Comparison of ENCODE assay signal across 15 cellular contexts in the genomic region with DNA sequence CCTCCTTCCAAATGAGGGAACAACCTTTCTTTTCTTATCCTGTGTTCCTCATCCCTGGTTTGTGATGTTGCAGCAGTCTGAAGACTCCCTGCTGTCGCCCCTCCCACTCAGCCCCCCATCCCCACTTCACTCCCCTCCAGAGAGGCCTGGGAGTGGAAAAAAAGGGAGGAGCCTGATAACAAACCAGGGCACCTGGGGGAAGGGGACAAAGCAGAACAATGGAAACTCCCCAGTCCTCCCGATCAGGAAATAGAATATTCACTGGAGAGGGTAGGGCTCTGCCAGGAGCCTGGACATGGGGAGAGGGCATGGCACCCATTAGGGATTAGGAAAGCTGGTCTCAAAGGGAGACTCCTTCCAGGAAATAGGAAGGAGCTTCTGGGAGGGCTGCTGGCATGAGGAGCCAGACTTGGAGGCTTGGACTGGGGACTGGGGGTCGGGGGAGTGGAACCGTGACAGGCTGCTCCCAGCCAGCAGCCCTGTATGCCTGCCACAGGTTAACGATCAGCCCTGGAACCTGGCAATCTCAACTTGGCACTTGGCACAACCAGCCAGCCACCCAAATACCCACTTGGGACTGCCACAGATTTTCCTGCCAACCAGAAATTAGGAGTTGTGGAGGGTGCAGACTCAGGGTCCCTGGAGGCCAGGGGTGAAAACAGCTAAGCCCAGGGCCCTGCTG. TPM values are rescaled to one million over a fixed set of nuclear protein-coding genes. Genes with fewer than 3 reads are reported as not detected.
DNase-seq lines count a peak whose midpoint lies in the region; ATAC-seq, FAIRE-seq and TF ChIP-seq lines count a peak whose summit lies in the region.
"Had no signal": no experiment of that assay in that cellular context is flagged by ENCODE, and none has a peak within 500 bp of the region (broad histone marks: within the 10 kb centered on the region; RNA-seq: fewer than 3 reads in every experiment).

No MANE protein-coding gene starts in this region.

- no peak overlapping the region for H4K91ac ChIP-seq in H1 (replicated peaks; ENCODE audit: insufficient read length, low read length)

- H3K79me2 ChIP-seq in GM23338 (replicated peaks; ENCODE audit: insufficient read depth) (peaks cover 21% of the 10 kb centered on the region; the same call in 1 of the 2 replicates), H1 (ENCODE audit: control insufficient read depth in 1 of 2, insufficient read depth in 2 of 2, low read length in 2 of 2) (peaks cover 0 to 30% of the 10 kb centered on the region in 2 experiments; a peak in 2 of 4 replicates)

- no peak for TF ChIP-seq EP300 in H1 (IDR thresholded peaks at IDR 0.05; ENCODE audit: borderline replicate concordance in 1 of 2, low read depth in 2 of 2, low read length in 2 of 2)

- H3K9me2 ChIP-seq in GM23338 (ENCODE audit: insufficient read depth): no peaks in the 10 kb centered on the region

- H3K9me3 Mint-ChIP-seq in GM23338 (no peaks in the 10 kb centered on the region), nephron progenitor cell (no peaks in the 10 kb centered on the region)
- no peaks in the 10 kb centered on the region for H3K9me3 Mint-ChIP-seq in activated naive CD8-positive, alpha-beta T cell treated with anti-CD3 and anti-CD28 coated beads for 36 hours
- H3K9me3 Mint-ChIP-seq: dendritic cell treated with granulocyte-macrophage colony-stimulating factor and Interleukin-4, amounts not matched to agents 40 ng/mL and 50 ng/mL, for 4 days had no signal

- FAIRE-seq in H1 (lab: Jason Lieb, UNC): peak; percentile 89

- TF ChIP-seq RAD21 in H1 (IDR thresholded peaks at IDR 0.05 in 1 of 2, conservative IDR thresholded peaks at IDR 0.05 in 1 of 2; ENCODE audit: low read depth in 2 of 2, low read length in 2 of 2): no peak

- no peak overlapping the region for H4K5ac ChIP-seq in H1 (ENCODE audit: insufficient read length, low read depth, low read length)

- H3K36me3 ChIP-seq in GM23338 (ENCODE audit: insufficient read depth): peaks cover 10% of the 10 kb centered on the region; the same call in 1 of the 2 replicates
- H3K36me3 ChIP-seq in H1 (ENCODE audit: control insufficient read depth in 2 of 4, insufficient read depth in 4 of 4, low read length in 3 of 4): peaks cover 2 to 42% (median 28%) of the 10 kb centered on the region in 4 experiments; a peak in 7 of 8 replicates

- TF ChIP-seq POLR2A in H1 (IDR thresholded peaks at IDR 0.05; ENCODE audit: control extremely low read depth in 1 of 2, low read depth in 2 of 2, low read length in 2 of 2): no peak

- H3K14ac ChIP-seq in H1 (ENCODE audit: insufficient read length): no peak overlapping the region

- peak overlapping the region; percentile 81 for H3K27ac ChIP-seq in GM23338 (ENCODE audit: low read depth)
- peak overlapping the region; percentile 24; the same call in 1 of the 2 replicates for H3K27ac ChIP-seq in H1 (ENCODE audit: low read depth, low read length)

- H2AK5ac ChIP-seq in H1 (ENCODE audit: low read depth, low read length): no peak overlapping the region; the same call in 1 of the 2 replicates

- H4K20me1 ChIP-seq in GM23338 (replicated peaks; ENCODE audit: insufficient read depth): peaks cover 14% of the 10 kb centered on the region; the same call in 1 of the 2 replicates
- peaks cover 5 to 6% of the 10 kb centered on the region in 2 experiments for H4K20me1 ChIP-seq in H1 (replicated peaks in 1 of 2; ENCODE audit: control insufficient read depth in 1 of 2, insufficient read depth in 2 of 2, low read length in 2 of 2)

- H4K8ac ChIP-seq in H1 (ENCODE audit: extremely low read depth, insufficient read depth, low read length): no peak overlapping the region

- H3K4me2 ChIP-seq in GM23338 (peak overlapping the region; percentile 74), H1 (ENCODE audit: insufficient read depth in 1 of 2, low read depth in 2 of 2, low read length in 2 of 2) (peak overlapping the region; percentile 52 to 58)

- H3K4me1 ChIP-seq in GM23338 (ENCODE audit: insufficient read depth) (peaks cover 37% of the 10 kb centered on the region), H1 (replicated peaks in 1 of 4; ENCODE audit: control insufficient read depth in 3 of 4, insufficient read depth in 4 of 4, low read length in 3 of 4) (peaks cover 15 to 35% (median 25%) of the 10 kb centered on the region in 4 experiments)

- H3K18ac ChIP-seq in H1 (ENCODE audit: extremely low read depth, low read length): 0 out of 2 replicates have a peak overlapping the region, but pooled peaks have one; percentile 5

- H3K79me1 ChIP-seq in H1 (ENCODE audit: low read depth, low read length): peaks cover 7% of the 10 kb centered on the region; the same call in 1 of the 2 replicates

- no peak overlapping the region for H2BK15ac ChIP-seq in H1 (ENCODE audit: low read length)

- no peaks in the 10 kb centered on the region; the same call in 1 of the 2 replicates for H3K23me2 ChIP-seq in H1 (ENCODE audit: low read depth, low read length)

- H3K9me3 ChIP-seq in H1 (ENCODE audit: insufficient read depth in 2 of 2, low read depth in 1 of 2, low read length in 1 of 2): no peaks in the 10 kb centered on the region

- H3K23ac ChIP-seq in H1 (ENCODE audit: insufficient read length): no peak overlapping the region

- H3K36me3 Mint-ChIP-seq in GM23338 (ENCODE audit: low read depth) (peaks cover 68% of the 10 kb centered on the region), nephron progenitor cell (ENCODE audit: low read depth) (no peaks in the 10 kb centered on the region)
- no peaks in the 10 kb centered on the region for H3K36me3 Mint-ChIP-seq in activated naive CD8-positive, alpha-beta T cell treated with anti-CD3 and anti-CD28 coated beads for 36 hours

- DNase-seq in GM23338 (ENCODE audit: low spot score) (peak; percentile 76), NCI-H2029 (lab: John Stamatoyannopoulos, UW) (peak; percentile 60), H1 (ENCODE audit: low read depth in 1 of 2, low spot score in 2 of 2) (no peak), nephron progenitor cell (no peak)
- DNase-seq in stimulated activated CD4-positive, alpha-beta T cell treated with anti-CD3 and anti-CD28 coated beads, Interleukin-4, amount 100 ng/mL, for 4 hours: no peak
- no peak for DNase-seq in activated naive CD8-positive, alpha-beta T cell treated with anti-CD3 and anti-CD28 coated beads for 36 hours
- DNase-seq: activated CD4-positive, CD25-positive, alpha-beta regulatory T cell treated with anti-CD3 and anti-CD28 coated beads, Interleukin-2, amount 50 U/mL, for 72 hours; activated naive CD4-positive, alpha-beta T cell; C1 segment of cervical spinal cord; NCI-H1930; SHP77; stimulated activated CD4-positive, alpha-beta T cell treated with anti-CD3 and anti-CD28 coated beads, Interleukin-2, amount 100 ng/mL, for 24 hours had no signal

- H2BK12ac ChIP-seq in H1 (ENCODE audit: low read depth, low read length): no peak overlapping the region

- H2BK120ac ChIP-seq in H1 (replicated peaks; ENCODE audit: low read depth, low read length): no peak overlapping the region

- no peak overlapping the region; the same call in 1 of the 2 replicates for H3K4me3 ChIP-seq in GM23338
- peak overlapping the region in 1 of 4 experiments; percentile 23; a peak in 2 of 8 replicates for H3K4me3 ChIP-seq in H1 (ENCODE audit: extremely low read depth in 1 of 4, insufficient read depth in 2 of 4, low read depth in 3 of 4, low read length in 4 of 4)

- H3K27me3 Mint-ChIP-seq in GM23338 (ENCODE audit: insufficient read depth, low read depth, poor library complexity) (peaks cover 18% of the 10 kb centered on the region), nephron progenitor cell (ENCODE audit: low read depth, poor library complexity) (peaks cover 8% of the 10 kb centered on the region)
- H3K27me3 Mint-ChIP-seq in activated naive CD8-positive, alpha-beta T cell treated with anti-CD3 and anti-CD28 coated beads for 36 hours: no peaks in the 10 kb centered on the region

- H3K4ac ChIP-seq in H1 (replicated peaks; ENCODE audit: insufficient read length, low read depth, low read length): no peak overlapping the region

- no peak overlapping the region; a peak in 1 of 7 replicates for H3K9ac ChIP-seq in H1 (replicated peaks in 1 of 4; ENCODE audit: extremely low read depth in 1 of 4, low read depth in 3 of 4, low read length in 3 of 4)

- H3K27ac Mint-ChIP-seq in GM23338: peak overlapping the region; percentile 66
- peak overlapping the region; percentile 52 for H3K27ac Mint-ChIP-seq in nephron progenitor cell
- no peak overlapping the region for H3K27ac Mint-ChIP-seq in activated naive CD8-positive, alpha-beta T cell treated with anti-CD3 and anti-CD28 coated beads for 36 hours
- H3K27ac Mint-ChIP-seq: dendritic cell treated with granulocyte-macrophage colony-stimulating factor and Interleukin-4, amounts not matched to agents 40 ng/mL and 50 ng/mL, for 4 days had no signal

- POLR2A ChIA-PET in H1 (lab: Charles Lee; ENCODE audit: partially characterized antibody): interaction anchor here (0.7 to 10.5 kb wide), 19 partner anchors 9 to 177 kb away, joined by 3 to 210 read pairs (median 4); partner anchors contain the start of gene PCDH1

- H3K56ac ChIP-seq in H1 (replicated peaks; ENCODE audit: insufficient read length, low read depth, low read length): no peak overlapping the region

- H2AFZ ChIP-seq in GM23338 (no peak overlapping the region), H1 (ENCODE audit: low read length) (no peak overlapping the region)

- peak; percentile 79 for ATAC-seq in GM23338
- ATAC-seq in GM19328 (IDR thresholded peaks at IDR 0.05; ENCODE audit: unreplicated experiment): no peak

- CTCF ChIA-PET in H1 (lab: Charles Lee; ENCODE audit: partially characterized antibody): interaction anchor here (0.8 to 14.0 kb wide), 17 partner anchors 9 to 166 kb away, joined by 3 to 200 read pairs (median 4); partner anchors contain the start of gene PCDH1

- peak overlapping the region; percentile 71 for H2BK5ac ChIP-seq in H1 (ENCODE audit: low read depth, low read length)

- peaks cover 12% of the 10 kb centered on the region; the same call in 1 of the 2 replicates for H3F3A ChIP-seq in GM23338 (replicated peaks; ENCODE audit: low read depth)

- H3K4me1 Mint-ChIP-seq in GM23338 (peaks cover 72% of the 10 kb centered on the region), nephron progenitor cell (peaks cover 43% of the 10 kb centered on the region)
- no peaks in the 10 kb centered on the region for H3K4me1 Mint-ChIP-seq in activated naive CD8-positive, alpha-beta T cell treated with anti-CD3 and anti-CD28 coated beads for 36 hours

- H2BK20ac ChIP-seq in H1 (ENCODE audit: low read length): no peak overlapping the region

- H3K27me3 ChIP-seq in GM23338 (ENCODE audit: insufficient read depth) (no peaks in the 10 kb centered on the region), H1 (replicated peaks in 1 of 4; ENCODE audit: control insufficient read depth in 3 of 4, extremely low read depth in 1 of 4, insufficient read depth in 3 of 4, low read length in 3 of 4) (no peaks in the 10 kb centered on the region)

- 48% methylated on average over 5 of the region's 5 CpGs; no CpG with 5 or more reads in 1 of the 2 experiments for WGBS in H1 (ENCODE audit: extremely low coverage in 1 of 2, insufficient coverage in 1 of 2, insufficient read length in 1 of 2, insufficient replicate concordance in 2 of 2, low coverage in 1 of 2, low lambda C conversion rate in 2 of 2, missing lambda C conversion rate in 1 of 2), 2 experiments

- TF ChIP-seq CTCF in GM23338 (conservative IDR thresholded peaks at IDR 0.05; ENCODE audit: low read depth in 2 of 2) (no peak), H1 (IDR thresholded peaks at IDR 0.05; ENCODE audit: control extremely low read depth in 1 of 3, insufficient read depth in 1 of 3, low read depth in 1 of 3, low read length in 3 of 3) (no peak), nephron progenitor cell (IDR thresholded peaks at IDR 0.05) (no peak)

- H3K4me3 Mint-ChIP-seq in GM23338: peak overlapping the region; percentile 20
- no peak overlapping the region for H3K4me3 Mint-ChIP-seq in nephron progenitor cell
- no peak overlapping the region for H3K4me3 Mint-ChIP-seq in activated naive CD8-positive, alpha-beta T cell treated with anti-CD3 and anti-CD28 coated beads for 36 hours
- H3K4me3 Mint-ChIP-seq: dendritic cell treated with granulocyte-macrophage colony-stimulating factor and Interleukin-4, amounts not matched to agents 40 ng/mL and 50 ng/mL, for 4 days had no signal

RNA-seq across cellular contexts. Expression of gene PCDH1, which starts 20.0 kb away (rescaled TPM):
- total RNA-seq in GM23338 (2014; rRNA removed; shearing (Covaris generic)): 155 and 183 TPM in 2 replicates
- polyA plus RNA-seq in GM23338 (2016; fragmentation: Nextera tagmentation; extraction: Ambion mirVana) (26.2 and 27.8 TPM in 2 replicates), H1 (2011; rRNA removed) (102 and 120 TPM in 2 replicates)
- total RNA-seq in H1 (2021; fragmentation: NEBNext Ultra II Directional; extraction: Animal tissue kit (Norgen Biotek cat#: 25700)): 101 and 106 TPM in 2 replicates
- 88.6 TPM for polyA plus RNA-seq in H1 (2011; cell fraction: cytosol; rRNA removed)
- polyA plus RNA-seq in H1 (2011; cell fraction: nucleus; rRNA removed): 154 TPM
- polyA plus RNA-seq in H1 (2012, experiment 1 of 2): 74.4 to 110 TPM (median 100 TPM) in 4 replicates
- 97.8 TPM for polyA plus RNA-seq in H1 (2012, experiment 2 of 2)
- 130 TPM for polyA plus RNA-seq in H1 (2013, experiment 1 of 2)
- polyA plus RNA-seq in H1 (2013, experiment 2 of 2): 120 TPM
- 292 and 318 TPM in 2 replicates for polyA minus RNA-seq in H1 (2011; rRNA and poly(A)+ RNA removed)
- 143 TPM for polyA minus RNA-seq in H1 (2011; cell fraction: cytosol; rRNA and poly(A)+ RNA removed)
- 96.9 TPM for polyA minus RNA-seq in H1 (2011; cell fraction: nucleus; rRNA and poly(A)+ RNA removed)
- total RNA-seq in activated naive CD8-positive, alpha-beta T cell treated with anti-CD3 and anti-CD28 coated beads for 36 hours: not detected
- total RNA-seq: T-helper 2 cell treated with Interferon-gamma antibody and Interleukin-4, amounts not matched to agents 100 ng/mL and 5 ng/mL, for 36 hours had no signal

Comparison
In these comparisons a context has a peak if more than half of its experiments do, and no peak if none do; other contexts are left out.
1. DNase-seq: peak in GM23338 (single experiment) and NCI-H2029 (single experiment); none in H1 (0 of 2), nephron progenitor cell (single experiment), stimulated activated CD4-positive, alpha-beta T cell treated with anti-CD3 and anti-CD28 coated beads, Interleukin-4, amount 100 ng/mL, for 4 hours (0 of 2) and activated naive CD8-positive, alpha-beta T cell treated with anti-CD3 and anti-CD28 coated beads for 36 hours (single experiment).
2. RNA of gene PCDH1, which starts 20.0 kb away (total RNA-seq): 155 to 183 TPM in GM23338 and 101 to 106 TPM in H1; not detected in activated naive CD8-positive, alpha-beta T cell treated with anti-CD3 and anti-CD28 coated beads for 36 hours; every median in the first group is over 10 times any median in the second.